Comparison of ENCODE assay signal across 1 cellular context in the genomic region with DNA sequence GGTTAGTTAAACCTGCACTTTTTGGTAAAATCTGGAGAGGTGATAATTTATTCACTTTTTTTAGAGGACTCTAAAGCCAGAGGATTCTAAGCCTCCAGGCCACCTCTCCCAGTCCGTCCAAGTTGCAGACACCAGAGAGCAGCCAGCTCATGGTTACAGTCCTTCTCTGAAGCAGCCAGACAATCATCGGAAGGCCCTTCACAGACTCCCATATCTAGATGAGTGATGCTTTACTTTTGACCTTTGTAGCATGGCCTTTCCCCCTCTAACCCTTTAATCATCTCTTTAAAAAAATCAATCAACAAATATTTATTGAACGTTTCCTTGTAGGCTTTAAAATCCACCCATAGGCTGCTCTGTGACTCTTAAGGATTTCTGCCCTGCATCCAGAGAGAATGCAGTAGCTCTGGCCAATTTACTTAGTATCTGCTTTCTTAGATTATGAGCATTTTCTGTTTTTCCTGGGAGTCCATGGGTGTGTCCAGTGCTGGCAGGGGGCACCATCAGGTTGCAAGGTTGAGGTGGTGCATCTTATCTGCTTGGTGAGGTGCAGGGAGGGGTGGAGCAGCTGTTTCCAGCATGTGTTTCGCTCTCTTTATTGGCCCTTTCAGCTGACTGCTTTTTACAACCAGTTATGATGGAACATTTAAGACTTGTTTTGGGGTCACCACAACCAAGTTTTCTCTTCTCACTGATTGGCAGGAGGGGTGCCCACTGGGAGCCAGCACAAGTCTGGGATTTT.
A peak's percentile ranks its signal among the peaks of the same experiment; 100 is the strongest.
TF ChIP-seq lines count a peak whose summit lies in the region.

No MANE protein-coding gene starts in this region.

TF ChIP-seq in K562, 482 proteins besides CTCF, POLR2A, EP300 and RAD21 (continued from another document and continues in another):
- TF ChIP-seq SIN3A (IDR thresholded peaks at IDR 0.05; ENCODE audit: borderline replicate concordance in 2 of 2, control insufficient read depth in 1 of 2, low read depth in 2 of 2, low read length in 2 of 2) (peak; percentile 46 to 59; a peak in 1 of 4 replicates), DACH1 (IDR thresholded peaks at IDR 0.05; ENCODE audit: partially characterized antibody) (peak; percentile 71), STAT5A (IDR thresholded peaks at IDR 0.05; ENCODE audit: borderline replicate concordance, low read length) (no peak), RBM14 (IDR thresholded peaks at IDR 0.05; ENCODE audit: borderline replicate concordance, insufficient read depth, low read depth, low read length) (no peak), ZNF408 (CRISPR knock-in tag; IDR thresholded peaks at IDR 0.05; ENCODE audit: low read depth) (no peak), HEY1 (CRISPR knock-in tag; IDR thresholded peaks at IDR 0.05; ENCODE audit: borderline replicate concordance) (no peak), SMAD2 (IDR thresholded peaks at IDR 0.05; ENCODE audit: low read depth, low read length) (no peak), PREB (CRISPR knock-in tag; IDR thresholded peaks at IDR 0.05) (no peak), ZNF224 (CRISPR knock-in tag; IDR thresholded peaks at IDR 0.05) (no peak), KDM5B (IDR thresholded peaks at IDR 0.05; ENCODE audit: insufficient replicate concordance, low read depth, low read length) (no peak), MED1 (CRISPR knock-in tag; IDR thresholded peaks at IDR 0.05; ENCODE audit: borderline replicate concordance) (no peak), TAL1 (IDR thresholded peaks at IDR 0.05) (peak; percentile 32; the same call in 1 of the 2 replicates), HDAC1 (IDR thresholded peaks at IDR 0.05) (peak in 1 of 2 experiments; percentile 66; a peak in 1 of 4 replicates), SRSF3 (IDR thresholded peaks at IDR 0.05; ENCODE audit: insufficient read depth, low read length) (no peak), NR2F6 (CRISPR knock-in tag; IDR thresholded peaks at IDR 0.05) (no peak), THRAP3 (IDR thresholded peaks at IDR 0.05; ENCODE audit: borderline replicate concordance) (no peak), NEUROD1 (IDR thresholded peaks at IDR 0.05; ENCODE audit: borderline replicate concordance, low read depth, low read length, partially characterized antibody) (no peak), ERF (CRISPR knock-in tag; IDR thresholded peaks at IDR 0.05) (no peak), ZNF609 (CRISPR knock-in tag; IDR thresholded peaks at IDR 0.05; ENCODE audit: borderline replicate concordance) (no peak), KDM1A (IDR thresholded peaks at IDR 0.05) (0 out of 4 replicates have a peak, but pooled peaks of 1 of the 2 experiments have one; percentile 22), ZBED1 (IDR thresholded peaks at IDR 0.05) (no peak), ZEB2 (IDR thresholded peaks at IDR 0.05) (0 out of 2 replicates have a peak, but pooled peaks have one; percentile 25), CBFA2T2 (conservative IDR thresholded peaks at IDR 0.05) (peak; percentile 38), ZNF655 (CRISPR knock-in tag; IDR thresholded peaks at IDR 0.05) (no peak), KAT7 (CRISPR knock-in tag; IDR thresholded peaks at IDR 0.05; ENCODE audit: borderline replicate concordance) (no peak), MYNN (IDR thresholded peaks at IDR 0.05) (peak; percentile 40; the same call in 1 of the 2 replicates), MYNN (CRISPR knock-in tag; IDR thresholded peaks at IDR 0.05) (no peak), IFI16 (CRISPR knock-in tag; IDR thresholded peaks at IDR 0.05) (no peak), CREB5 (CRISPR knock-in tag; IDR thresholded peaks at IDR 0.05) (no peak), ZNF133 (CRISPR knock-in tag; IDR thresholded peaks at IDR 0.05) (no peak), SMARCA4 (IDR thresholded peaks at IDR 0.05) (0 out of 2 replicates have a peak, but pooled peaks have one; percentile 11)
- TF ChIP-seq, protein P1, sequence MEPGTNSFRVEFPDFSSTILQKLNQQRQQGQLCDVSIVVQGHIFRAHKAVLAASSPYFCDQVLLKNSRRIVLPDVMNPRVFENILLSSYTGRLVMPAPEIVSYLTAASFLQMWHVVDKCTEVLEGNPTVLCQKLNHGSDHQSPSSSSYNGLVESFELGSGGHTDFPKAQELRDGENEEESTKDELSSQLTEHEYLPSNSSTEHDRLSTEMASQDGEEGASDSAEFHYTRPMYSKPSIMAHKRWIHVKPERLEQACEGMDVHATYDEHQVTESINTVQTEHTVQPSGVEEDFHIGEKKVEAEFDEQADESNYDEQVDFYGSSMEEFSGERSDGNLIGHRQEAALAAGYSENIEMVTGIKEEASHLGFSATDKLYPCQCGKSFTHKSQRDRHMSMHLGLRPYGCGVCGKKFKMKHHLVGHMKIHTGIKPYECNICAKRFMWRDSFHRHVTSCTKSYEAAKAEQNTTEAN (CRISPR knock-in tag; IDR thresholded peaks at IDR 0.05): no peak
- TF ChIP-seq, protein P2, sequence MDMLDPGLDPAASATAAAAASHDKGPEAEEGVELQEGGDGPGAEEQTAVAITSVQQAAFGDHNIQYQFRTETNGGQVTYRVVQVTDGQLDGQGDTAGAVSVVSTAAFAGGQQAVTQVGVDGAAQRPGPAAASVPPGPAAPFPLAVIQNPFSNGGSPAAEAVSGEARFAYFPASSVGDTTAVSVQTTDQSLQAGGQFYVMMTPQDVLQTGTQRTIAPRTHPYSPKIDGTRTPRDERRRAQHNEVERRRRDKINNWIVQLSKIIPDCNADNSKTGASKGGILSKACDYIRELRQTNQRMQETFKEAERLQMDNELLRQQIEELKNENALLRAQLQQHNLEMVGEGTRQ (CRISPR knock-in tag; IDR thresholded peaks at IDR 0.05): no peak
- TF ChIP-seq, protein P3, sequence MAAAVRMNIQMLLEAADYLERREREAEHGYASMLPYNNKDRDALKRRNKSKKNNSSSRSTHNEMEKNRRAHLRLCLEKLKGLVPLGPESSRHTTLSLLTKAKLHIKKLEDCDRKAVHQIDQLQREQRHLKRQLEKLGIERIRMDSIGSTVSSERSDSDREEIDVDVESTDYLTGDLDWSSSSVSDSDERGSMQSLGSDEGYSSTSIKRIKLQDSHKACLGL (CRISPR knock-in tag; IDR thresholded peaks at IDR 0.05; ENCODE audit: borderline replicate concordance, poor library complexity, severe bottlenecking): no peak
- TF ChIP-seq, protein P4, sequence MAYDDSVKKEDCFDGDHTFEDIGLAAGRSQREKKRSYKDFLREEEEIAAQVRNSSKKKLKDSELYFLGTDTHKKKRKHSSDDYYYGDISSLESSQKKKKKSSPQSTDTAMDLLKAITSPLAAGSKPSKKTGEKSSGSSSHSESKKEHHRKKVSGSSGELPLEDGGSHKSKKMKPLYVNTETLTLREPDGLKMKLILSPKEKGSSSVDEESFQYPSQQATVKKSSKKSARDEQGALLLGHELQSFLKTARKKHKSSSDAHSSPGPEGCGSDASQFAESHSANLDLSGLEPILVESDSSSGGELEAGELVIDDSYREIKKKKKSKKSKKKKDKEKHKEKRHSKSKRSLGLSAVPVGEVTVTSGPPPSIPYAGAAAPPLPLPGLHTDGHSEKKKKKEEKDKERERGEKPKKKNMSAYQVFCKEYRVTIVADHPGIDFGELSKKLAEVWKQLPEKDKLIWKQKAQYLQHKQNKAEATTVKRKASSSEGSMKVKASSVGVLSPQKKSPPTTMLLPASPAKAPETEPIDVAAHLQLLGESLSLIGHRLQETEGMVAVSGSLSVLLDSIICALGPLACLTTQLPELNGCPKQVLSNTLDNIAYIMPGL (CRISPR knock-in tag; IDR thresholded peaks at IDR 0.05): no peak
- TF ChIP-seq, protein P5, sequence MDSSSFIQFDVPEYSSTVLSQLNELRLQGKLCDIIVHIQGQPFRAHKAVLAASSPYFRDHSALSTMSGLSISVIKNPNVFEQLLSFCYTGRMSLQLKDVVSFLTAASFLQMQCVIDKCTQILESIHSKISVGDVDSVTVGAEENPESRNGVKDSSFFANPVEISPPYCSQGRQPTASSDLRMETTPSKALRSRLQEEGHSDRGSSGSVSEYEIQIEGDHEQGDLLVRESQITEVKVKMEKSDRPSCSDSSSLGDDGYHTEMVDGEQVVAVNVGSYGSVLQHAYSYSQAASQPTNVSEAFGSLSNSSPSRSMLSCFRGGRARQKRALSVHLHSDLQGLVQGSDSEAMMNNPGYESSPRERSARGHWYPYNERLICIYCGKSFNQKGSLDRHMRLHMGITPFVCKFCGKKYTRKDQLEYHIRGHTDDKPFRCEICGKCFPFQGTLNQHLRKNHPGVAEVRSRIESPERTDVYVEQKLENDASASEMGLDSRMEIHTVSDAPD (CRISPR knock-in tag; IDR thresholded peaks at IDR 0.05): no peak
- TF ChIP-seq, protein P6, sequence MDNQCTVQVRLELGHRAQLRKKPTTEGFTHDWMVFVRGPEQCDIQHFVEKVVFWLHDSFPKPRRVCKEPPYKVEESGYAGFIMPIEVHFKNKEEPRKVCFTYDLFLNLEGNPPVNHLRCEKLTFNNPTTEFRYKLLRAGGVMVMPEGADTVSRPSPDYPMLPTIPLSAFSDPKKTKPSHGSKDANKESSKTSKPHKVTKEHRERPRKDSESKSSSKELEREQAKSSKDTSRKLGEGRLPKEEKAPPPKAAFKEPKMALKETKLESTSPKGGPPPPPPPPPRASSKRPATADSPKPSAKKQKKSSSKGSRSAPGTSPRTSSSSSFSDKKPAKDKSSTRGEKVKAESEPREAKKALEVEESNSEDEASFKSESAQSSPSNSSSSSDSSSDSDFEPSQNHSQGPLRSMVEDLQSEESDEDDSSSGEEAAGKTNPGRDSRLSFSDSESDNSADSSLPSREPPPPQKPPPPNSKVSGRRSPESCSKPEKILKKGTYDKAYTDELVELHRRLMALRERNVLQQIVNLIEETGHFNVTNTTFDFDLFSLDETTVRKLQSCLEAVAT (IDR thresholded peaks at IDR 0.05): no peak
- TF ChIP-seq, protein P7, sequence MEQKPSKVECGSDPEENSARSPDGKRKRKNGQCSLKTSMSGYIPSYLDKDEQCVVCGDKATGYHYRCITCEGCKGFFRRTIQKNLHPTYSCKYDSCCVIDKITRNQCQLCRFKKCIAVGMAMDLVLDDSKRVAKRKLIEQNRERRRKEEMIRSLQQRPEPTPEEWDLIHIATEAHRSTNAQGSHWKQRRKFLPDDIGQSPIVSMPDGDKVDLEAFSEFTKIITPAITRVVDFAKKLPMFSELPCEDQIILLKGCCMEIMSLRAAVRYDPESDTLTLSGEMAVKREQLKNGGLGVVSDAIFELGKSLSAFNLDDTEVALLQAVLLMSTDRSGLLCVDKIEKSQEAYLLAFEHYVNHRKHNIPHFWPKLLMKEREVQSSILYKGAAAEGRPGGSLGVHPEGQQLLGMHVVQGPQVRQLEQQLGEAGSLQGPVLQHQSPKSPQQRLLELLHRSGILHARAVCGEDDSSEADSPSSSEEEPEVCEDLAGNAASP (IDR thresholded peaks at IDR 0.05): no peak
